24 cellular contexts compared by ENCODE assay signal in the genomic region with DNA sequence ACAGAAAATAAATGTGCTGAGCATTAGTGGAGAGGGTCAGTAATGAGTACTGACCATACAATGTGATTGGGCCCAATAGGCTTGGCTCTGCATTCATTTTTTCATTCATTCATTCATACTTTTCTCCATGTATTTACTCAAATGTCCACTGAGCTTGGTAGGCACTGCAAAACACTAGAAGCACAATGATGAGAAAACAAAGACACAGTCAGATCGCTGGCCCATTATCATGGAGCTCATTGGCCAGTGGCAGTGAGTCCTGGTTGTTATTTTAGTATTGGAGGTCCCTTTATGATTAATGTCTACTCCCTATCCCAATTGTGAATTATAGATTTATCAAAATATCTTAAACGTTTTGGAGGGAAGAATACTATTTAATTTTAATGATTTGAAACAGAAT.
"Had no signal": no experiment of that assay in that cellular context is flagged by ENCODE, and none has a peak within 500 bp of the region (broad histone marks: within the 10 kb centered on the region; RNA-seq: fewer than 3 reads in every experiment).

No MANE protein-coding gene starts in this region.

- DNase-seq: immature natural killer cell; kidney; left colon; left lung; lower lobe of right lung; mammary epithelial cell; midbrain; mucosa of descending colon; naive thymus-derived CD4-positive, alpha-beta T cell; ovary; posterior cingulate gyrus; retina; right cardiac atrium; stimulated activated CD4-positive, alpha-beta T cell treated with anti-CD3 and anti-CD28 coated beads, Interleukin-12 subunit alpha, Interleukin-12 subunit beta, amount 100 ng/mL, for 4 hours; stimulated activated CD4-positive, alpha-beta T cell treated with anti-CD3 and anti-CD28 coated beads, Interleukin-15, amount 100 ng/mL, for 24 hours; stimulated activated CD4-positive, alpha-beta T cell treated with anti-CD3 and anti-CD28 coated beads, Interleukin-2, amount 100 ng/mL, for 24 hours; stimulated activated CD4-positive, alpha-beta T cell treated with anti-CD3 and anti-CD28 coated beads, Interleukin-4, amount 100 ng/mL, for 1 hour; stimulated activated naive CD4-positive, alpha-beta T cell; tibial artery; trophoblast cell; upper lobe of right lung had no signal

- H3K27ac ChIP-seq: left lung, lower lobe of right lung, ovary, prostate gland, skin epidermis, thoracic aorta, tibial artery, upper lobe of right lung had no signal
